In the genomic region with DNA sequence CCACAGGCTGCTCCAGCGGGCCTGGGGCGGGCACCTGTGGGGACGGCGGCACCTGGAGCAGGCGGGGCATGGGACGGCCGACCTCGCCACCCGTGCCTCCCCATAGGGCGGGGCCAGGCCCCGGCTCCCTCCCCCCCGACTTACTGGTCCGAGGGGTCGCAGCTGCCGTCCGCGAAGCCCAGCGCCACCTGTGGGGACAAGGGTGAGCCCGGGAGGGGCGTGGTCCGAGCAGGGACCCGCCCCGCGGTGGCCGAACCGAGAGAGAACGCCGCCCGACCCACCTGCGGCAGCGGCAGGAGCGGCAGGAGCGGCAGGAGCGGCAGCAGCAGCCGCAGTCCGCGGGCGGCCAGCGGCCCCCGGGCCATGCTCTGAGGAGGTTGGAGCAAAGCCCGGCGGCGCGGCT, we compare ENCODE assay signal across 1 cellular context.
TF ChIP-seq lines count a peak whose summit lies in the region.

A gene (minus strand): TSS at position 379 of the 403 bp plus-strand sequence. CDS start 14 bp downstream, at position 365.

TF ChIP-seq in HepG2, 621 proteins besides CTCF, POLR2A, EP300 and RAD21 (continued from another document and continues in another):
- TF ChIP-seq, protein P1, sequence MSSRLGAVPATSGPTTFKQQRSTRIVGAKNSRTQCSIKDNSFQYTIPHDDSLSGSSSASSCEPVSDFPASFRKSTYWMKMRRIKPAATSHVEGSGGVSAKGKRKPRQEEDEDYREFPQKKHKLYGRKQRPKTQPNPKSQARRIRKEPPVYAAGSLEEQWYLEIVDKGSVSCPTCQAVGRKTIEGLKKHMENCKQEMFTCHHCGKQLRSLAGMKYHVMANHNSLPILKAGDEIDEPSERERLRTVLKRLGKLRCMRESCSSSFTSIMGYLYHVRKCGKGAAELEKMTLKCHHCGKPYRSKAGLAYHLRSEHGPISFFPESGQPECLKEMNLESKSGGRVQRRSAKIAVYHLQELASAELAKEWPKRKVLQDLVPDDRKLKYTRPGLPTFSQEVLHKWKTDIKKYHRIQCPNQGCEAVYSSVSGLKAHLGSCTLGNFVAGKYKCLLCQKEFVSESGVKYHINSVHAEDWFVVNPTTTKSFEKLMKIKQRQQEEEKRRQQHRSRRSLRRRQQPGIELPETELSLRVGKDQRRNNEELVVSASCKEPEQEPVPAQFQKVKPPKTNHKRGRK (CRISPR knock-in tag; IDR thresholded peaks at IDR 0.05) = no peak
- TF ChIP-seq ZNF570 (CRISPR knock-in tag; IDR thresholded peaks at IDR 0.05; ENCODE audit: borderline replicate concordance) (no peak), SIX1 (CRISPR knock-in tag; IDR thresholded peaks at IDR 0.05; ENCODE audit: borderline replicate concordance) (no peak), ZNF773 (CRISPR knock-in tag; IDR thresholded peaks at IDR 0.05; ENCODE audit: borderline replicate concordance) (no peak), MED13 (CRISPR knock-in tag; IDR thresholded peaks at IDR 0.05) (no peak), ISX (CRISPR knock-in tag; conservative IDR thresholded peaks at IDR 0.05) (0 out of 2 replicates have a peak, but pooled peaks have one; percentile 26), ZNF75D (CRISPR knock-in tag; IDR thresholded peaks at IDR 0.05; ENCODE audit: borderline replicate concordance) (no peak), IKZF4 (CRISPR knock-in tag; IDR thresholded peaks at IDR 0.05; ENCODE audit: borderline replicate concordance, low read depth, not compliant biosample characterization) (no peak), MED1 (CRISPR knock-in tag; IDR thresholded peaks at IDR 0.05) (no peak), ZBTB20 (CRISPR knock-in tag; IDR thresholded peaks at IDR 0.05; ENCODE audit: borderline replicate concordance, low read depth) (no peak), PPARG (CRISPR knock-in tag; conservative IDR thresholded peaks at IDR 0.05) (peak; percentile 64), ZMAT3 (CRISPR knock-in tag; conservative IDR thresholded peaks at IDR 0.05) (peak; percentile 27; the same call in 1 of the 2 replicates), SKI (IDR thresholded peaks at IDR 0.05; ENCODE audit: partially characterized antibody) (no peak), NR2F1 (CRISPR knock-in tag; IDR thresholded peaks at IDR 0.05) (no peak), NFIC (IDR thresholded peaks at IDR 0.05; ENCODE audit: low read length) (no peak), TCF7L2 (IDR thresholded peaks at IDR 0.05; ENCODE audit: low read depth, low read length) (no peak), ZKSCAN5 (CRISPR knock-in tag; IDR thresholded peaks at IDR 0.05) (no peak), ZFP1 (CRISPR knock-in tag; IDR thresholded peaks at IDR 0.05) (no peak), CHCHD3 (CRISPR knock-in tag; IDR thresholded peaks at IDR 0.05) (no peak), HNRNPL (IDR thresholded peaks at IDR 0.05; ENCODE audit: low read depth, low read length) (no peak), ZFYVE20 (CRISPR knock-in tag; IDR thresholded peaks at IDR 0.05; ENCODE audit: borderline replicate concordance, low read depth) (no peak), NFIB (CRISPR knock-in tag; IDR thresholded peaks at IDR 0.05; ENCODE audit: borderline replicate concordance) (no peak), DR1 (CRISPR knock-in tag; IDR thresholded peaks at IDR 0.05) (no peak), MTA3 (CRISPR knock-in tag; IDR thresholded peaks at IDR 0.05) (no peak), ZNF136 (CRISPR knock-in tag; IDR thresholded peaks at IDR 0.05; ENCODE audit: low read depth) (no peak), TSC22D2 (CRISPR knock-in tag; IDR thresholded peaks at IDR 0.05; ENCODE audit: borderline replicate concordance) (no peak), ZFP62 (CRISPR knock-in tag; IDR thresholded peaks at IDR 0.05) (no peak), ZNF274 (CRISPR knock-in tag; IDR thresholded peaks at IDR 0.05) (no peak), ZNF329 (CRISPR knock-in tag; IDR thresholded peaks at IDR 0.05; ENCODE audit: low read depth) (no peak)
- TF ChIP-seq, protein P2, sequence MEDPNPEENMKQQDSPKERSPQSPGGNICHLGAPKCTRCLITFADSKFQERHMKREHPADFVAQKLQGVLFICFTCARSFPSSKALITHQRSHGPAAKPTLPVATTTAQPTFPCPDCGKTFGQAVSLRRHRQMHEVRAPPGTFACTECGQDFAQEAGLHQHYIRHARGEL (CRISPR knock-in tag; IDR thresholded peaks at IDR 0.05) = no peak
- TF ChIP-seq, protein P3, sequence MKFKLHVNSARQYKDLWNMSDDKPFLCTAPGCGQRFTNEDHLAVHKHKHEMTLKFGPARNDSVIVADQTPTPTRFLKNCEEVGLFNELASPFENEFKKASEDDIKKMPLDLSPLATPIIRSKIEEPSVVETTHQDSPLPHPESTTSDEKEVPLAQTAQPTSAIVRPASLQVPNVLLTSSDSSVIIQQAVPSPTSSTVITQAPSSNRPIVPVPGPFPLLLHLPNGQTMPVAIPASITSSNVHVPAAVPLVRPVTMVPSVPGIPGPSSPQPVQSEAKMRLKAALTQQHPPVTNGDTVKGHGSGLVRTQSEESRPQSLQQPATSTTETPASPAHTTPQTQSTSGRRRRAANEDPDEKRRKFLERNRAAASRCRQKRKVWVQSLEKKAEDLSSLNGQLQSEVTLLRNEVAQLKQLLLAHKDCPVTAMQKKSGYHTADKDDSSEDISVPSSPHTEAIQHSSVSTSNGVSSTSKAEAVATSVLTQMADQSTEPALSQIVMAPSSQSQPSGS (CRISPR knock-in tag; IDR thresholded peaks at IDR 0.05) = no peak
- TF ChIP-seq, protein P4, sequence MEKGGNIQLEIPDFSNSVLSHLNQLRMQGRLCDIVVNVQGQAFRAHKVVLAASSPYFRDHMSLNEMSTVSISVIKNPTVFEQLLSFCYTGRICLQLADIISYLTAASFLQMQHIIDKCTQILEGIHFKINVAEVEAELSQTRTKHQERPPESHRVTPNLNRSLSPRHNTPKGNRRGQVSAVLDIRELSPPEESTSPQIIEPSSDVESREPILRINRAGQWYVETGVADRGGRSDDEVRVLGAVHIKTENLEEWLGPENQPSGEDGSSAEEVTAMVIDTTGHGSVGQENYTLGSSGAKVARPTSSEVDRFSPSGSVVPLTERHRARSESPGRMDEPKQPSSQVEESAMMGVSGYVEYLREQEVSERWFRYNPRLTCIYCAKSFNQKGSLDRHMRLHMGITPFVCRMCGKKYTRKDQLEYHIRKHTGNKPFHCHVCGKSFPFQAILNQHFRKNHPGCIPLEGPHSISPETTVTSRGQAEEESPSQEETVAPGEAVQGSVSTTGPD (CRISPR knock-in tag; IDR thresholded peaks at IDR 0.05) = no peak
- TF ChIP-seq, protein P5, sequence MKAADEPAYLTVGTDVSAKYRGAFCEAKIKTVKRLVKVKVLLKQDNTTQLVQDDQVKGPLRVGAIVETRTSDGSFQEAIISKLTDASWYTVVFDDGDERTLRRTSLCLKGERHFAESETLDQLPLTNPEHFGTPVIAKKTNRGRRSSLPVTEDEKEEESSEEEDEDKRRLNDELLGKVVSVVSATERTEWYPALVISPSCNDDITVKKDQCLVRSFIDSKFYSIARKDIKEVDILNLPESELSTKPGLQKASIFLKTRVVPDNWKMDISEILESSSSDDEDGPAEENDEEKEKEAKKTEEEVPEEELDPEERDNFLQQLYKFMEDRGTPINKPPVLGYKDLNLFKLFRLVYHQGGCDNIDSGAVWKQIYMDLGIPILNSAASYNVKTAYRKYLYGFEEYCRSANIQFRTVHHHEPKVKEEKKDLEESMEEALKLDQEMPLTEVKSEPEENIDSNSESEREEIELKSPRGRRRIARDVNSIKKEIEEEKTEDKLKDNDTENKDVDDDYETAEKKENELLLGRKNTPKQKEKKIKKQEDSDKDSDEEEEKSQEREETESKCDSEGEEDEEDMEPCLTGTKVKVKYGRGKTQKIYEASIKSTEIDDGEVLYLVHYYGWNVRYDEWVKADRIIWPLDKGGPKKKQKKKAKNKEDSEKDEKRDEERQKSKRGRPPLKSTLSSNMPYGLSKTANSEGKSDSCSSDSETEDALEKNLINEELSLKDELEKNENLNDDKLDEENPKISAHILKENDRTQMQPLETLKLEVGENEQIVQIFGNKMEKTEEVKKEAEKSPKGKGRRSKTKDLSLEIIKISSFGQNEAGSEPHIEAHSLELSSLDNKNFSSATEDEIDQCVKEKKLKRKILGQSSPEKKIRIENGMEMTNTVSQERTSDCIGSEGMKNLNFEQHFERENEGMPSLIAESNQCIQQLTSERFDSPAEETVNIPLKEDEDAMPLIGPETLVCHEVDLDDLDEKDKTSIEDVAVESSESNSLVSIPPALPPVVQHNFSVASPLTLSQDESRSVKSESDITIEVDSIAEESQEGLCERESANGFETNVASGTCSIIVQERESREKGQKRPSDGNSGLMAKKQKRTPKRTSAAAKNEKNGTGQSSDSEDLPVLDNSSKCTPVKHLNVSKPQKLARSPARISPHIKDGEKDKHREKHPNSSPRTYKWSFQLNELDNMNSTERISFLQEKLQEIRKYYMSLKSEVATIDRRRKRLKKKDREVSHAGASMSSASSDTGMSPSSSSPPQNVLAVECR (CRISPR knock-in tag; IDR thresholded peaks at IDR 0.05; ENCODE audit: borderline replicate concordance) = peak; percentile 65
- TF ChIP-seq, protein P6, sequence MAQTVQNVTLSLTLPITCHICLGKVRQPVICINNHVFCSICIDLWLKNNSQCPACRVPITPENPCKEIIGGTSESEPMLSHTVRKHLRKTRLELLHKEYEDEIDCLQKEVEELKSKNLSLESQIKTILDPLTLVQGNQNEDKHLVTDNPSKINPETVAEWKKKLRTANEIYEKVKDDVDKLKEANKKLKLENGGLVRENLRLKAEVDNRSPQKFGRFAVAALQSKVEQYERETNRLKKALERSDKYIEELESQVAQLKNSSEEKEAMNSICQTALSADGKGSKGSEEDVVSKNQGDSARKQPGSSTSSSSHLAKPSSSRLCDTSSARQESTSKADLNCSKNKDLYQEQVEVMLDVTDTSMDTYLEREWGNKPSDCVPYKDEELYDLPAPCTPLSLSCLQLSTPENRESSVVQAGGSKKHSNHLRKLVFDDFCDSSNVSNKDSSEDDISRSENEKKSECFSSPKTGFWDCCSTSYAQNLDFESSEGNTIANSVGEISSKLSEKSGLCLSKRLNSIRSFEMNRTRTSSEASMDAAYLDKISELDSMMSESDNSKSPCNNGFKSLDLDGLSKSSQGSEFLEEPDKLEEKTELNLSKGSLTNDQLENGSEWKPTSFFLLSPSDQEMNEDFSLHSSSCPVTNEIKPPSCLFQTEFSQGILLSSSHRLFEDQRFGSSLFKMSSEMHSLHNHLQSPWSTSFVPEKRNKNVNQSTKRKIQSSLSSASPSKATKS (CRISPR knock-in tag; IDR thresholded peaks at IDR 0.05) = no peak
- TF ChIP-seq, protein P7, sequence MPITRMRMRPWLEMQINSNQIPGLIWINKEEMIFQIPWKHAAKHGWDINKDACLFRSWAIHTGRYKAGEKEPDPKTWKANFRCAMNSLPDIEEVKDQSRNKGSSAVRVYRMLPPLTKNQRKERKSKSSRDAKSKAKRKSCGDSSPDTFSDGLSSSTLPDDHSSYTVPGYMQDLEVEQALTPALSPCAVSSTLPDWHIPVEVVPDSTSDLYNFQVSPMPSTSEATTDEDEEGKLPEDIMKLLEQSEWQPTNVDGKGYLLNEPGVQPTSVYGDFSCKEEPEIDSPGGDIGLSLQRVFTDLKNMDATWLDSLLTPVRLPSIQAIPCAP (CRISPR knock-in tag; IDR thresholded peaks at IDR 0.05; ENCODE audit: low read depth) = no peak
- TF ChIP-seq, protein P8, sequence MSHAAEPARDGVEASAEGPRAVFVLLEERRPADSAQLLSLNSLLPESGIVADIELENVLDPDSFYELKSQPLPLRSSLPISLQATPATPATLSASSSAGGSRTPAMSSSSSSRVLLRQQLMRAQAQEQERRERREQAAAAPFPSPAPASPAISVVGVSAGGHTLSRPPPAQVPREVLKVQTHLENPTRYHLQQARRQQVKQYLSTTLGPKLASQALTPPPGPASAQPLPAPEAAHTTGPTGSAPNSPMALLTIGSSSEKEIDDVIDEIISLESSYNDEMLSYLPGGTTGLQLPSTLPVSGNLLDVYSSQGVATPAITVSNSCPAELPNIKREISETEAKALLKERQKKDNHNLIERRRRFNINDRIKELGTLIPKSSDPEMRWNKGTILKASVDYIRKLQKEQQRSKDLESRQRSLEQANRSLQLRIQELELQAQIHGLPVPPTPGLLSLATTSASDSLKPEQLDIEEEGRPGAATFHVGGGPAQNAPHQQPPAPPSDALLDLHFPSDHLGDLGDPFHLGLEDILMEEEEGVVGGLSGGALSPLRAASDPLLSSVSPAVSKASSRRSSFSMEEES (CRISPR knock-in tag; IDR thresholded peaks at IDR 0.05) = no peak
- TF ChIP-seq, protein P9, sequence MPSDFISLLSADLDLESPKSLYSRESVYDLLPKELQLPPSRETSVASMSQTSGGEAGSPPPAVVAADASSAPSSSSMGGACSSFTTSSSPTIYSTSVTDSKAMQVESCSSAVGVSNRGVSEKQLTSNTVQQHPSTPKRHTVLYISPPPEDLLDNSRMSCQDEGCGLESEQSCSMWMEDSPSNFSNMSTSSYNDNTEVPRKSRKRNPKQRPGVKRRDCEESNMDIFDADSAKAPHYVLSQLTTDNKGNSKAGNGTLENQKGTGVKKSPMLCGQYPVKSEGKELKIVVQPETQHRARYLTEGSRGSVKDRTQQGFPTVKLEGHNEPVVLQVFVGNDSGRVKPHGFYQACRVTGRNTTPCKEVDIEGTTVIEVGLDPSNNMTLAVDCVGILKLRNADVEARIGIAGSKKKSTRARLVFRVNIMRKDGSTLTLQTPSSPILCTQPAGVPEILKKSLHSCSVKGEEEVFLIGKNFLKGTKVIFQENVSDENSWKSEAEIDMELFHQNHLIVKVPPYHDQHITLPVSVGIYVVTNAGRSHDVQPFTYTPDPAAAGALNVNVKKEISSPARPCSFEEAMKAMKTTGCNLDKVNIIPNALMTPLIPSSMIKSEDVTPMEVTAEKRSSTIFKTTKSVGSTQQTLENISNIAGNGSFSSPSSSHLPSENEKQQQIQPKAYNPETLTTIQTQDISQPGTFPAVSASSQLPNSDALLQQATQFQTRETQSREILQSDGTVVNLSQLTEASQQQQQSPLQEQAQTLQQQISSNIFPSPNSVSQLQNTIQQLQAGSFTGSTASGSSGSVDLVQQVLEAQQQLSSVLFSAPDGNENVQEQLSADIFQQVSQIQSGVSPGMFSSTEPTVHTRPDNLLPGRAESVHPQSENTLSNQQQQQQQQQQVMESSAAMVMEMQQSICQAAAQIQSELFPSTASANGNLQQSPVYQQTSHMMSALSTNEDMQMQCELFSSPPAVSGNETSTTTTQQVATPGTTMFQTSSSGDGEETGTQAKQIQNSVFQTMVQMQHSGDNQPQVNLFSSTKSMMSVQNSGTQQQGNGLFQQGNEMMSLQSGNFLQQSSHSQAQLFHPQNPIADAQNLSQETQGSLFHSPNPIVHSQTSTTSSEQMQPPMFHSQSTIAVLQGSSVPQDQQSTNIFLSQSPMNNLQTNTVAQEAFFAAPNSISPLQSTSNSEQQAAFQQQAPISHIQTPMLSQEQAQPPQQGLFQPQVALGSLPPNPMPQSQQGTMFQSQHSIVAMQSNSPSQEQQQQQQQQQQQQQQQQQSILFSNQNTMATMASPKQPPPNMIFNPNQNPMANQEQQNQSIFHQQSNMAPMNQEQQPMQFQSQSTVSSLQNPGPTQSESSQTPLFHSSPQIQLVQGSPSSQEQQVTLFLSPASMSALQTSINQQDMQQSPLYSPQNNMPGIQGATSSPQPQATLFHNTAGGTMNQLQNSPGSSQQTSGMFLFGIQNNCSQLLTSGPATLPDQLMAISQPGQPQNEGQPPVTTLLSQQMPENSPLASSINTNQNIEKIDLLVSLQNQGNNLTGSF (CRISPR knock-in tag; IDR thresholded peaks at IDR 0.05) = no peak
